ENCODE assay signal across 12 cellular contexts in the genomic region with DNA sequence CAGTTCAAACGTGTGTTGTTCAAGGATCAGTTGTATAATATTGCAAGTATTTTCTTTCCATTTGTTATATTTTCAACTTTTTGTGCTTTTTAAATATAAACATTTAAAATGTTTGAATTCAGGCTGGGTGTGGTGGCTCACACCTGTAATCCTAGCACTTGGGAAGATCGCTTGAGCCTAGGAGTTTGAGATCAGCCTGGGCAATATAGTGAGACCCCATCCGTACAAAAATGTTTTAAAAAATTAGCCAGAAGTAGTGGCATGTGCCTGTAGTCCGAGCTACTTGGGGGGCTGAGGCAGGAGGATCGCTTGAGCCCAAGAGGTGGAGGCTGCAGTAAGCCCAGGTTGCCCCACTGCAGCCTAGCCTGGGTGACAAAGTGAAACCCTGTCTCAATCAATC. TPM values are rescaled to one million over a fixed set of nuclear protein-coding genes. Genes with fewer than 3 reads are reported as not detected.
"Had no signal": no experiment of that assay in that cellular context is flagged by ENCODE, and none has a peak within 500 bp of the region (broad histone marks: within the 10 kb centered on the region; RNA-seq: fewer than 3 reads in every experiment).

No MANE protein-coding gene starts in this region.

- H3K4me3 ChIP-seq: GM23248, HAP-1 had no signal

- H3K36me3 ChIP-seq: HAP-1 had no signal

- ATAC-seq: HCT116 had no signal

- H3K4me2 ChIP-seq: KMS-11 had no signal

- H3K27ac ChIP-seq: GM23248, HL-60, KMS-11 had no signal

- H3K9ac ChIP-seq: GM23248, KMS-11 had no signal

- H2AFZ ChIP-seq: GM23248 had no signal

- H3K9me3 ChIP-seq: HAP-1 had no signal

- DNase-seq: GM23248, GOT3, H7, HFFc6, IMR-90, KBM-7 had no signal

RNA-seq across cellular contexts. Expression of gene STX19, which starts 43.8 kb away (rescaled TPM):
- total RNA-seq: GM23248, H4, H7, HFFc6, HT1080, IMR-90 had no signal
- polyA plus RNA-seq: GM23248, IMR-90 had no signal
